ENCODE assay signal across 26 cellular contexts in genomic region chr3:45909542-45909941, GRCh38. TPM values are rescaled to one million over a fixed set of nuclear protein-coding genes. Genes with fewer than 3 reads are reported as not detected.
DNase-seq lines count a peak whose midpoint lies in the region; ATAC-seq and TF ChIP-seq lines count a peak whose summit lies in the region.
"Had no signal": no experiment of that assay in that cellular context is flagged by ENCODE, and none has a peak within 500 bp of the region (broad histone marks: within the 10 kb centered on the region; RNA-seq: fewer than 3 reads in every experiment).

No MANE protein-coding gene starts in this region.

- H2AFZ ChIP-seq in DND-41 (ENCODE audit: low read depth, low read length), result no peak overlapping the region

- H3K79me2 ChIP-seq in DND-41 (ENCODE audit: insufficient read depth, low read length), result peaks cover 100% of the 10 kb centered on the region

- CTCF ChIA-PET in activated B cell treated with CpG ODN at 0.5 μM for 24 hours (lab: Charles Lee), result no interaction called here

- DNase-seq in activated T-cell treated with anti-CD3 and anti-CD28 coated beads, Interleukin-2, amount 50 U/mL, for 24 hours, result peak; percentile 12
- no peak for DNase-seq in activated T-cell treated with anti-CD3 and anti-CD28 coated beads for 4 hours
- DNase-seq in DND-41, result peak; percentile 81
- no peak for DNase-seq in activated B cell treated with CpG ODN at 0.5 μM for 24 hours
- DNase-seq in stimulated activated naive B cell treated with anti-CD40 and anti-IgM and Interleukin-4, amounts not matched to agents 10 μg/mL and 1 μg/mL and 100 μg/mL, for 72 hours, result peak; percentile 52
- DNase-seq in erythroblast (lab: John Stamatoyannopoulos, UW), result no peak
- DNase-seq in aorta, result no peak
- DNase-seq in DMS114 treated with DMSO at 0.1 percent for 48 hours (lab: John Stamatoyannopoulos, UW; ENCODE audit: unreplicated experiment), result no peak
- DNase-seq: AML-193, Caco-2, DMS153, GOT3, HCEC 1CT, IMR-90, Karpas-422, NCI-H1048, NCI-H1417 treated with DMSO at 0.1 percent for 48 hours, NCI-H187, NCI-H446, NCI-H526 had no signal

- POLR2A ChIA-PET in activated B cell treated with CpG ODN at 0.5 μM for 24 hours (lab: Charles Lee), result no interaction called here

- H3K4me1 ChIP-seq in DND-41 (ENCODE audit: insufficient read depth, low read length) (peaks cover 85% of the 10 kb centered on the region), aorta (ENCODE audit: control insufficient read depth in 1 of 2, insufficient read depth in 2 of 2, low read length in 2 of 2) (no peaks in the 10 kb centered on the region)
- H3K4me1 ChIP-seq: Caco-2 had no signal

- no peaks in the 10 kb centered on the region for H3K36me3 Mint-ChIP-seq in activated T-cell treated with anti-CD3 and anti-CD28 coated beads, Interleukin-2, amount 50 U/mL, for 24 hours (ENCODE audit: low read depth)
- no peaks in the 10 kb centered on the region for H3K36me3 Mint-ChIP-seq in activated B cell treated with CpG ODN at 0.5 μM for 24 hours (ENCODE audit: low read depth)
- H3K36me3 Mint-ChIP-seq in stimulated activated naive B cell treated with anti-CD40 and anti-IgM and Interleukin-4, amounts not matched to agents 10 μg/mL and 1 μg/mL and 100 μg/mL, for 72 hours, result peaks cover 10 to 12% of the 10 kb centered on the region in 2 donors

- H3K27ac Mint-ChIP-seq in activated T-cell treated with anti-CD3 and anti-CD28 coated beads, Interleukin-2, amount 50 U/mL, for 24 hours, result no peak overlapping the region
- peak overlapping the region; percentile 56 for H3K27ac Mint-ChIP-seq in activated B cell treated with CpG ODN at 0.5 μM for 24 hours
- H3K27ac Mint-ChIP-seq in stimulated activated naive B cell treated with anti-CD40 and anti-IgM and Interleukin-4, amounts not matched to agents 10 μg/mL and 1 μg/mL and 100 μg/mL, for 72 hours, result no peak overlapping the region

- no peak for TF ChIP-seq POLR2A in erythroblast (IDR thresholded peaks at IDR 0.05; ENCODE audit: low read length)

- intact Hi-C loops in activated B cell treated with CpG ODN at 0.5 μM for 24 hours (cut with micrococcal nuclease), result loop anchor here (5.0 kb wide), 2 partner anchors 37 to 67 kb away; partner anchors contain the start of gene LZTFL1
- intact Hi-C loops in aorta (cut with DNase I), result loop anchor here in 1 of 2 donors (10.0 kb wide), 1 partner anchor 135 kb away; no protein-coding TSS in a partner anchor

- peak overlapping the region; percentile 89 for H3K4me2 ChIP-seq in DND-41 (ENCODE audit: insufficient read depth, low read length)

- TF ChIP-seq CTCF in DND-41 (IDR thresholded peaks at IDR 0.05; ENCODE audit: borderline replicate concordance, extremely low read depth, low read length, poor library complexity, severe bottlenecking) (no peak), activated B cell treated with CpG ODN at 0.5 μM for 24 hours (IDR thresholded peaks at IDR 0.05) (no peak)

- H3K4me3 ChIP-seq in DND-41 (ENCODE audit: low read depth in 1 of 2, low read length in 2 of 2) (peak overlapping the region; percentile 68 to 76; a peak in 3 of 4 replicates), aorta (ENCODE audit: low read length in 2 of 2) (no peak overlapping the region)

- H3K4me3 Mint-ChIP-seq in activated T-cell treated with anti-CD3 and anti-CD28 coated beads, Interleukin-2, amount 50 U/mL, for 24 hours, result no peak overlapping the region
- H3K4me3 Mint-ChIP-seq in activated B cell treated with CpG ODN at 0.5 μM for 24 hours, result no peak overlapping the region
- H3K4me3 Mint-ChIP-seq in stimulated activated naive B cell treated with anti-CD40 and anti-IgM and Interleukin-4, amounts not matched to agents 10 μg/mL and 1 μg/mL and 100 μg/mL, for 72 hours, result peak overlapping the region in 1 of 2 donors; percentile 2

- H3K27me3 ChIP-seq in DND-41 (ENCODE audit: insufficient read depth, low read length, poor library complexity) (no peaks in the 10 kb centered on the region), aorta (ENCODE audit: control insufficient read depth in 1 of 2, insufficient read depth in 2 of 2, low read length in 1 of 2) (no peaks in the 10 kb centered on the region)

- peaks cover 57% of the 10 kb centered on the region for H4K20me1 ChIP-seq in DND-41 (ENCODE audit: insufficient read depth, low read length)

- peaks cover 3% of the 10 kb centered on the region for H3K9me3 Mint-ChIP-seq in activated T-cell treated with anti-CD3 and anti-CD28 coated beads, Interleukin-2, amount 50 U/mL, for 24 hours
- no peaks in the 10 kb centered on the region for H3K9me3 Mint-ChIP-seq in activated B cell treated with CpG ODN at 0.5 μM for 24 hours
- no peaks in the 10 kb centered on the region for H3K9me3 Mint-ChIP-seq in stimulated activated naive B cell treated with anti-CD40 and anti-IgM and Interleukin-4, amounts not matched to agents 10 μg/mL and 1 μg/mL and 100 μg/mL, for 72 hours

- H3K36me3 ChIP-seq in DND-41 (ENCODE audit: insufficient read depth, low read length), result peaks cover 100% of the 10 kb centered on the region
- H3K36me3 ChIP-seq in aorta (ENCODE audit: control insufficient read depth in 1 of 2, insufficient read depth in 2 of 2, low read length in 1 of 2), result peaks cover 0 to under 1% of the 10 kb centered on the region in 2 donors

- ATAC-seq in DND-41 (ENCODE audit: insufficient read depth, low read depth) (peak; percentile 44), activated B cell treated with CpG ODN at 0.5 μM for 24 hours (ENCODE audit: low read depth) (no peak), aorta (ENCODE audit: low FRiP score) (no peak)
- ATAC-seq in stimulated activated naive B cell treated with anti-CD40 and anti-IgM and Interleukin-4, amounts not matched to agents 10 μg/mL and 1 μg/mL and 100 μg/mL, for 72 hours (replicated peaks), result peak; percentile 73 to 76
- ATAC-seq: Right ventricle myocardium inferior had no signal

- 89 to 92% methylated on average over 6 of the region's 6 CpGs for WGBS in aorta, 2 donors

- peak overlapping the region; percentile 99 for H3K27ac ChIP-seq in DND-41 (ENCODE audit: low read length)
- H3K27ac ChIP-seq in aorta (ENCODE audit: low read depth in 1 of 2, low read length in 2 of 2), result no peak overlapping the region

- H3K9ac ChIP-seq in DND-41 (ENCODE audit: low read depth, low read length), result peak overlapping the region; percentile 89

- H3K9me3 ChIP-seq in DND-41 (ENCODE audit: insufficient read depth, low read length, severe bottlenecking) (no peaks in the 10 kb centered on the region), aorta (ENCODE audit: control insufficient read depth, low read length) (no peaks in the 10 kb centered on the region)
- H3K9me3 ChIP-seq: Caco-2 had no signal

- peaks cover 74% of the 10 kb centered on the region for H3K27me3 Mint-ChIP-seq in activated T-cell treated with anti-CD3 and anti-CD28 coated beads, Interleukin-2, amount 50 U/mL, for 24 hours
- H3K27me3 Mint-ChIP-seq in activated B cell treated with CpG ODN at 0.5 μM for 24 hours, result no peaks in the 10 kb centered on the region
- no peaks in the 10 kb centered on the region for H3K27me3 Mint-ChIP-seq in stimulated activated naive B cell treated with anti-CD40 and anti-IgM and Interleukin-4, amounts not matched to agents 10 μg/mL and 1 μg/mL and 100 μg/mL, for 72 hours

- H3K4me1 Mint-ChIP-seq in activated T-cell treated with anti-CD3 and anti-CD28 coated beads, Interleukin-2, amount 50 U/mL, for 24 hours (ENCODE audit: low read depth), result peaks cover 35% of the 10 kb centered on the region
- peaks cover 38% of the 10 kb centered on the region for H3K4me1 Mint-ChIP-seq in activated B cell treated with CpG ODN at 0.5 μM for 24 hours
- H3K4me1 Mint-ChIP-seq in stimulated activated naive B cell treated with anti-CD40 and anti-IgM and Interleukin-4, amounts not matched to agents 10 μg/mL and 1 μg/mL and 100 μg/mL, for 72 hours, result peaks cover 28 to 43% of the 10 kb centered on the region in 2 donors

RNA-seq across cellular contexts. Expression of gene CCR9, which starts 23.2 kb away (rescaled TPM):
- total RNA-seq in activated B cell treated with CpG ODN at 0.5 μM for 24 hours (0.44 and 0.84 TPM in 2 replicates), aorta (not detected)
- polyA plus RNA-seq in aorta, result under 1 TPM in 1 of 2 donors, not detected in 1; 0.25 TPM
- total RNA-seq: A172, Caco-2, Daoy, IMR-90, M059J, Right ventricle myocardium inferior, SK-MEL-5 had no signal
- polyA plus RNA-seq: AG04450, IMR-90 had no signal

RNA-seq across cellular contexts. Expression of gene CXCR6, which starts 33.7 kb away (rescaled TPM):
- total RNA-seq in activated B cell treated with CpG ODN at 0.5 μM for 24 hours (not detected in 2 replicates), aorta (1 to 10 TPM; 1.4 to 2.8 TPM)
- polyA plus RNA-seq in aorta, result 1 to 10 TPM in 1 of 2 donors, not detected in 1; 2.9 TPM
- total RNA-seq: A172, Caco-2, Daoy, IMR-90, M059J, SK-MEL-5 had no signal
- polyA plus RNA-seq: AG04450, IMR-90 had no signal

Comparison
In these comparisons a context has a peak if more than half of its experiments do, and no peak if none do; other contexts are left out.
1. DNase-seq: peak in activated T-cell treated with anti-CD3 and anti-CD28 coated beads, Interleukin-2, amount 50 U/mL, for 24 hours (single experiment), DND-41 (single experiment) and stimulated activated naive B cell treated with anti-CD40 and anti-IgM and Interleukin-4, amounts not matched to agents 10 μg/mL and 1 μg/mL and 100 μg/mL, for 72 hours (single experiment); none in activated T-cell treated with anti-CD3 and anti-CD28 coated beads for 4 hours (single experiment), activated B cell treated with CpG ODN at 0.5 μM for 24 hours (single experiment), erythroblast (0 of 2), aorta (0 of 2) and DMS114 treated with DMSO at 0.1 percent for 48 hours (single experiment).
2. ATAC-seq: peak in DND-41 (single experiment) and stimulated activated naive B cell treated with anti-CD40 and anti-IgM and Interleukin-4, amounts not matched to agents 10 μg/mL and 1 μg/mL and 100 μg/mL, for 72 hours (2 of 2); none in activated B cell treated with CpG ODN at 0.5 μM for 24 hours (single experiment) and aorta (single experiment).
3. H3K4me3 ChIP-seq: peak in DND-41 (2 of 2); none in aorta (0 of 2).